ENCODE assay signal across 8 cellular contexts in genomic region chr4:6917445-6918241, GRCh38.
DNase-seq lines count a peak whose midpoint lies in the region; ATAC-seq and TF ChIP-seq lines count a peak whose summit lies in the region.

No MANE protein-coding gene starts in this region.

- H3K27ac ChIP-seq in angular gyrus (ENCODE audit: low read depth, low read length) (peak overlapping the region; percentile 59), iPS-20b (ENCODE audit: low read length) (no peak overlapping the region)

- ATAC-seq in GM18867 (IDR thresholded peaks at IDR 0.05; ENCODE audit: unreplicated experiment) (peak; percentile 68), HG03558 (IDR thresholded peaks at IDR 0.05; ENCODE audit: extremely low read depth, unreplicated experiment) (peak; percentile 79)

- H3K4me1 ChIP-seq in iPS-20b (ENCODE audit: insufficient read depth, low read length) = peaks cover 13% of the 10 kb centered on the region

- DNase-seq in AG10803 (ENCODE audit: low read depth) (no peak), NOMO-1 treated with dmso at 0.1 percent for 144 hours (lab: John Stamatoyannopoulos, UW; ENCODE audit: unreplicated experiment) (peak; percentile 88), cortex of kidney (lab: John Stamatoyannopoulos, UW) (no peak)
- DNase-seq in stimulated activated CD4-positive, alpha-beta T cell treated with anti-CD3 and anti-CD28 coated beads, Interleukin-2, amount 100 ng/mL, for 24 hours = peak; percentile 46

- 0 out of 2 replicates have a peak, but pooled peaks have one; percentile 11 for TF ChIP-seq CTCF in AG10803 (conservative IDR thresholded peaks at IDR 0.05; ENCODE audit: low read length)

- no peaks in the 10 kb centered on the region for H3K36me3 ChIP-seq in iPS-20b (ENCODE audit: insufficient read depth, low read depth, low read length)

- H3K4me3 ChIP-seq in AG10803 (ENCODE audit: low read length) = no peak overlapping the region
- H3K4me3 ChIP-seq in iPS-20b (ENCODE audit: low read length) = no peak overlapping the region

- no peaks in the 10 kb centered on the region for H3K9me3 ChIP-seq in iPS-20b (ENCODE audit: insufficient read depth, low read depth, low read length)

- H3K27me3 ChIP-seq in iPS-20b (ENCODE audit: insufficient read depth, low read length) = no peaks in the 10 kb centered on the region

- H3K9ac ChIP-seq in iPS-20b (ENCODE audit: low read depth, low read length) = peak overlapping the region; percentile 11; the same call in 1 of the 2 replicates

Comparison
In these comparisons a context has a peak if more than half of its experiments do, and no peak if none do; other contexts are left out.
1. DNase-seq: peak in NOMO-1 treated with dmso at 0.1 percent for 144 hours (single experiment) and stimulated activated CD4-positive, alpha-beta T cell treated with anti-CD3 and anti-CD28 coated beads, Interleukin-2, amount 100 ng/mL, for 24 hours (2 of 2); none in AG10803 (single experiment) and cortex of kidney (single experiment).